In genomic region chr5:20034717-20035116, GRCh38 we compare ENCODE assay signal across 35 cellular contexts. TPM values are rescaled to one million over a fixed set of nuclear protein-coding genes. Genes with fewer than 3 reads are reported as not detected.
"Had no signal": no experiment of that assay in that cellular context is flagged by ENCODE, and none has a peak within 500 bp of the region (broad histone marks: within the 10 kb centered on the region; RNA-seq: fewer than 3 reads in every experiment).

No MANE protein-coding gene starts in this region.

- H3K36me3 ChIP-seq: adrenal gland, ascending aorta, brain microvascular endothelial cell, breast epithelium, cardiac muscle cell had no signal

- H3K9me3 ChIP-seq: adrenal gland, ascending aorta, body of pancreas had no signal

- H3K27ac ChIP-seq: adrenal gland, ascending aorta, body of pancreas, brain microvascular endothelial cell, breast epithelium, cardiac muscle cell had no signal

- H3K4me3 ChIP-seq: adrenal gland, ascending aorta, body of pancreas, breast epithelium, cardiac muscle cell had no signal

- DNase-seq: activated effector memory CD4-positive, alpha-beta T cell treated with anti-CD3 and anti-CD28 coated beads, Interleukin-2, amount 50 U/mL, for 16 hours; activated effector memory CD4-positive, alpha-beta T cell treated with Interleukin-2 at 50 U/mL for 16 hours; activated gamma-delta T cell; activated gamma-delta T cell treated with Interleukin-2 at 50 U/mL for 16 hours; activated naive CD4-positive, alpha-beta T cell; activated naive CD4-positive, alpha-beta T cell treated with anti-CD3 and anti-CD28 coated beads for 36 hours; activated naive CD4-positive, alpha-beta T cell treated with anti-CD3 and anti-CD28 coated beads, Interleukin-2, amount 10 ng/mL, durations not matched to agents 7 days and 5 days; activated naive CD4-positive, alpha-beta T cell treated with anti-CD3 and anti-CD28 coated beads, Interleukin-2, amount 50 U/mL, for 16 hours; activated naive CD4-positive, alpha-beta T cell treated with Interleukin-2 at 50 U/mL for 16 hours; activated naive CD8-positive, alpha-beta T cell treated with anti-CD3 and anti-CD28 coated beads for 36 hours; activated naive CD8-positive, alpha-beta T cell treated with anti-CD3 and anti-CD28 coated beads, Interleukin-2, amount 10 ng/mL, durations not matched to agents 7 days and 5 days; activated naive CD8-positive, alpha-beta T cell treated with anti-CD3 and anti-CD28 coated beads, Interleukin-2, amount 50 U/mL, for 24 hours; activated T-cell treated with anti-CD3 and anti-CD28 coated beads, Interleukin-2, amount 50 U/mL, for 24 hours; activated T-cell treated with anti-CD3 and anti-CD28 coated beads, Interleukin-2, amount 50 U/mL, for 4 hours; activated T-cell treated with anti-CD3 and anti-CD28 coated beads, Interleukin-2, amount 50 U/mL, for 48 hours; activated T-cell treated with anti-CD3 and anti-CD28 coated beads, Interleukin-2, amount 50 U/mL, for 72 hours; adrenal gland; amniotic stem cell; amygdala; aorta; body of pancreas; brain microvascular endothelial cell; caudate nucleus; central memory CD4-positive, alpha-beta T cell; cerebellar nuclear complex had no signal

- ATAC-seq: activated naive CD4-positive, alpha-beta T cell treated with anti-CD3 and anti-CD28 coated beads, Interleukin-2, amount 50 U/mL, for 72 hours; activated naive CD8-positive, alpha-beta T cell treated with anti-CD3 and anti-CD28 coated beads, Interleukin-2, amount 50 U/mL, for 24 hours; activated T-cell treated with anti-CD3 and anti-CD28 coated beads, Interleukin-2, amount 50 U/mL, for 4 hours; activated T-cell treated with anti-CD3 and anti-CD28 coated beads, Interleukin-2, amount 50 U/mL, for 72 hours; activated T-helper 17 cell treated with anti-CD3 and anti-CD28 coated beads, Interleukin-2, amount 50 U/mL, for 72 hours; body of pancreas had no signal

- H3K27me3 ChIP-seq: adrenal gland, ascending aorta, body of pancreas, brain microvascular endothelial cell, breast epithelium, cardiac muscle cell had no signal

- H3K4me1 ChIP-seq: adrenal gland, ascending aorta, body of pancreas, breast epithelium had no signal

RNA-seq across cellular contexts. Expression of gene CDH18, which starts 46.7 kb away (rescaled TPM):
- total RNA-seq: activated naive CD4-positive, alpha-beta T cell treated with anti-CD3 and anti-CD28 coated beads for 36 hours; activated naive CD4-positive, alpha-beta T cell treated with anti-CD3 and anti-CD28 coated beads, Interleukin-2, amount 50 U/mL, for 72 hours; activated naive CD8-positive, alpha-beta T cell treated with anti-CD3 and anti-CD28 coated beads for 36 hours; activated naive CD8-positive, alpha-beta T cell treated with anti-CD3 and anti-CD28 coated beads, Interleukin-2, amount 10 ng/mL, durations not matched to agents 7 days and 5 days; activated T-cell treated with anti-CD3 and anti-CD28 coated beads, Interleukin-2, amount 50 U/mL, for 4 hours; activated T-cell treated with anti-CD3 and anti-CD28 coated beads, Interleukin-2, amount 50 U/mL, for 72 hours; activated T-helper 1 cell treated with anti-CD3 and anti-CD28 coated beads, Interleukin-12 subunit alpha, Interleukin-12 subunit beta, Interleukin-2, Interleukin-4 antibody, amounts not matched to agents 30 ng/mL and 10 ng/mL and 1 ng/mL, durations not matched to agents 14 hours and 24 hours and 36 hours; activated T-helper 17 cell treated with anti-CD3 and anti-CD28 coated beads, Interleukin-2, amount 50 U/mL, for 72 hours; activated T-helper 2 cell treated with anti-CD3 and anti-CD28 coated beads, Interferon-gamma antibody, Interleukin-2, Interleukin-4, amounts not matched to agents 10 μg/mL and 5 μg/mL and 100 μg/mL, durations not matched to agents 14 hours and 24 hours and 36 hours; aorta; ascending aorta; astrocyte; breast epithelium; cardiac septum; chondrocyte had no signal
